ENCODE assay signal across 33 cellular contexts in the genomic region with DNA sequence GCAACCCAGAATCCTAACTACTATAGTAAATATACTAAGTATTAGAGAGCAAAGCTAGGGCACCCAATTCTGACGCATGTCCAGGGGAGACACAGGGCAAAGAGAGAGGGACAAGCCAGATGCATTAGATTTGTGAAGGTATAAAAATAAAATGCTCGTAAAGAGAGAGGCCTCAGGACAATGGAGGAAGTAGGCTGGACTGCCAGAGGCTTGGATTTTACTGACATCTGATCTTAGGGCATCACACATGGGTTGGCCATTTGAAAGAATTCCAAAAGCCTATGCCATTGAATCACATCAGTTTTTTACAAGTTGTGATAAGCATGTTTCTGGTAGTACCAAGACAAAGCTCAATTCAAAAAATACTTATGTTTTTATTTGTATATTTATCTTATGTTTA.
"Had no signal": no experiment of that assay in that cellular context is flagged by ENCODE, and none has a peak within 500 bp of the region (broad histone marks: within the 10 kb centered on the region; RNA-seq: fewer than 3 reads in every experiment).

No MANE protein-coding gene starts in this region.

- H3K27me3 ChIP-seq: ovary, testis, thyroid gland, transverse colon had no signal

- H3K9me3 ChIP-seq: heart left ventricle, left lung, lower lobe of right lung, mucosa of descending colon, ovary, prostate gland, testis, thyroid gland, transverse colon, upper lobe of right lung had no signal

- H3K4me1 ChIP-seq: left lung, prostate gland, thyroid gland had no signal

- H3K4me3 ChIP-seq: heart left ventricle, left lung, lower lobe of right lung, mucosa of descending colon, ovary, prostate gland, skin epidermis, testis, thyroid gland, transverse colon, upper lobe of right lung had no signal

- DNase-seq: heart left ventricle; hypothalamus; immature natural killer cell; kidney; left colon; left lung; lower lobe of right lung; mammary epithelial cell; mesenchymal stem cell; midbrain; mucosa of descending colon; naive thymus-derived CD4-positive, alpha-beta T cell; occipital lobe; ovary; posterior cingulate gyrus; retina; right cardiac atrium; stimulated activated CD4-positive, alpha-beta T cell treated with anti-CD3 and anti-CD28 coated beads, Interleukin-1b, Interleukin-23, amount 100 ng/mL, for 48 hours; stimulated activated CD4-positive, alpha-beta T cell treated with anti-CD3 and anti-CD28 coated beads, Interleukin-2, amount 100 ng/mL, for 48 hours; stimulated activated CD4-positive, alpha-beta T cell treated with anti-CD3 and anti-CD28 coated beads, Interleukin-4, amount 100 ng/mL, for 4 hours; stimulated activated CD8-positive, alpha-beta memory T cell treated with anti-CD3 and anti-CD28 coated beads, Interleukin-4, amount 100 ng/mL, for 48 hours; stimulated activated naive CD4-positive, alpha-beta T cell treated with Interleukin-2 at 50 U/mL for 16 hours; stimulated activated naive CD8-positive, alpha-beta T cell treated with anti-CD3 and anti-CD28 coated beads, Interleukin-15, amount 100 ng/mL, for 72 hours; substantia nigra; testis; thyroid gland; transverse colon; upper lobe of right lung had no signal

- ATAC-seq: heart left ventricle; left colon; left lung; lower lobe of right lung; mucosa of descending colon; naive thymus-derived CD4-positive, alpha-beta T cell; natural killer cell treated with Interleukin-12 subunit alpha and Interleukin-12 subunit beta and Interleukin-15 and Interleukin-18, amount 100 ng/mL, for 72 hours; right cardiac atrium; sciatic nerve; stimulated activated memory B cell treated with anti-CD40 and anti-IgM and Interleukin-4, amounts not matched to agents 10 μg/mL and 1 μg/mL and 100 μg/mL, for 72 hours; stimulated activated naive CD8-positive, alpha-beta T cell treated with anti-CD3 and anti-CD28 coated beads, Interleukin-15, amount 100 ng/mL, for 72 hours; upper lobe of right lung had no signal

- H3K27ac ChIP-seq: heart left ventricle, left lung, lower lobe of right lung, ovary, prostate gland, skin epidermis, testis, thyroid gland, transverse colon, upper lobe of right lung had no signal

- H3K36me3 ChIP-seq: heart left ventricle, left lung, lower lobe of right lung, ovary, prostate gland, thyroid gland, transverse colon, upper lobe of right lung had no signal
